In genomic region chr18:68944826-68945225, GRCh38 we compare ENCODE assay signal across 23 cellular contexts.
"Had no signal": no experiment of that assay in that cellular context is flagged by ENCODE, and none has a peak within 500 bp of the region (broad histone marks: within the 10 kb centered on the region; RNA-seq: fewer than 3 reads in every experiment).

No MANE protein-coding gene starts in this region.

- ATAC-seq: activated T-cell treated with anti-CD3 and anti-CD28 coated beads, Interleukin-2, amount 50 U/mL, for 4 hours; gastroesophageal sphincter; left lung; natural killer cell treated with Interleukin-12 subunit alpha and Interleukin-12 subunit beta and Interleukin-15 and Interleukin-18, amount 100 ng/mL, for 72 hours; pancreas; psoas muscle had no signal

- H3K27me3 ChIP-seq: esophagus muscularis mucosa, gastroesophageal sphincter, left lung, pancreas, vagina had no signal

- H3K36me3 Mint-ChIP-seq: activated naive CD8-positive, alpha-beta T cell treated with anti-CD3 and anti-CD28 coated beads, Interleukin-2, amount 10 ng/mL, durations not matched to agents 7 days and 5 days; natural killer cell treated with Interleukin-12 subunit alpha and Interleukin-12 subunit beta and Interleukin-15 and Interleukin-18, amount 100 ng/mL, for 72 hours; type B pancreatic cell had no signal

- H3K4me1 Mint-ChIP-seq: activated naive CD8-positive, alpha-beta T cell treated with anti-CD3 and anti-CD28 coated beads, Interleukin-2, amount 10 ng/mL, durations not matched to agents 7 days and 5 days had no signal

- H3K4me1 ChIP-seq: esophagus muscularis mucosa, gastroesophageal sphincter, left lung, pancreas, psoas muscle, vagina had no signal

- H3K4me3 Mint-ChIP-seq: activated naive CD8-positive, alpha-beta T cell treated with anti-CD3 and anti-CD28 coated beads, Interleukin-2, amount 10 ng/mL, durations not matched to agents 7 days and 5 days; activated T-cell treated with anti-CD3 and anti-CD28 coated beads, Interleukin-2, amount 50 U/mL, for 4 hours; dendritic cell treated with granulocyte-macrophage colony-stimulating factor and Interleukin-4, amounts not matched to agents 40 ng/mL and 50 ng/mL, for 4 days; natural killer cell treated with Interleukin-12 subunit alpha and Interleukin-12 subunit beta and Interleukin-15 and Interleukin-18, amount 100 ng/mL, for 72 hours; type B pancreatic cell had no signal

- H3K27me3 Mint-ChIP-seq: activated naive CD8-positive, alpha-beta T cell treated with anti-CD3 and anti-CD28 coated beads, Interleukin-2, amount 10 ng/mL, durations not matched to agents 7 days and 5 days; dendritic cell treated with granulocyte-macrophage colony-stimulating factor and Interleukin-4, amounts not matched to agents 40 ng/mL and 50 ng/mL, for 4 days; natural killer cell treated with Interleukin-12 subunit alpha and Interleukin-12 subunit beta and Interleukin-15 and Interleukin-18, amount 100 ng/mL, for 72 hours; type B pancreatic cell had no signal

- H3K9me3 Mint-ChIP-seq: activated naive CD8-positive, alpha-beta T cell treated with anti-CD3 and anti-CD28 coated beads, Interleukin-2, amount 10 ng/mL, durations not matched to agents 7 days and 5 days; activated T-cell treated with anti-CD3 and anti-CD28 coated beads, Interleukin-2, amount 50 U/mL, for 4 hours; activated T-helper 2 cell treated with anti-CD3 and anti-CD28 coated beads, Interferon-gamma antibody, Interleukin-2, Interleukin-4, amounts not matched to agents 10 μg/mL and 5 μg/mL and 100 μg/mL, durations not matched to agents 14 hours and 24 hours and 36 hours; dendritic cell treated with granulocyte-macrophage colony-stimulating factor and Interleukin-4, amounts not matched to agents 40 ng/mL and 50 ng/mL, for 4 days; natural killer cell treated with Interleukin-12 subunit alpha and Interleukin-12 subunit beta and Interleukin-15 and Interleukin-18, amount 100 ng/mL, for 72 hours; type B pancreatic cell had no signal

- DNase-seq: activated CD4-positive, alpha-beta T cell treated with anti-CD3 and anti-CD28 coated beads for 1 hour; activated CD8-positive, alpha-beta memory T cell treated with anti-CD3 and anti-CD28 coated beads, Interleukin-2, amount 50 U/mL, for 48 hours; activated naive CD4-positive, alpha-beta T cell; activated naive CD8-positive, alpha-beta T cell treated with anti-CD3 and anti-CD28 coated beads, Interleukin-2, amount 10 ng/mL, durations not matched to agents 7 days and 5 days; activated T-cell treated with anti-CD3 and anti-CD28 coated beads, Interleukin-2, amount 50 U/mL, for 4 hours; amniotic stem cell; effector CD4-positive, alpha-beta T cell; left lung; mammary epithelial cell; pancreas; psoas muscle; right cardiac atrium; stimulated activated CD4-positive, alpha-beta T cell treated with anti-CD3 and anti-CD28 coated beads, Interleukin-4, amount 100 ng/mL, for 24 hours; stimulated activated naive CD4-positive, alpha-beta T cell treated with Interleukin-2 at 50 U/mL for 16 hours had no signal

- H3K4me3 ChIP-seq: esophagus muscularis mucosa, gastroesophageal sphincter, left lung, pancreas, psoas muscle, thoracic aorta, vagina had no signal

- H3K27ac Mint-ChIP-seq: activated naive CD8-positive, alpha-beta T cell treated with anti-CD3 and anti-CD28 coated beads, Interleukin-2, amount 10 ng/mL, durations not matched to agents 7 days and 5 days; activated T-helper 2 cell treated with anti-CD3 and anti-CD28 coated beads, Interferon-gamma antibody, Interleukin-2, Interleukin-4, amounts not matched to agents 10 μg/mL and 5 μg/mL and 100 μg/mL, durations not matched to agents 14 hours and 24 hours and 36 hours; dendritic cell treated with granulocyte-macrophage colony-stimulating factor and Interleukin-4, amounts not matched to agents 40 ng/mL and 50 ng/mL, for 4 days; natural killer cell treated with Interleukin-12 subunit alpha and Interleukin-12 subunit beta and Interleukin-15 and Interleukin-18, amount 100 ng/mL, for 72 hours; type B pancreatic cell had no signal

- H3K27ac ChIP-seq: esophagus muscularis mucosa, gastroesophageal sphincter, left lung, pancreas, psoas muscle, thoracic aorta, vagina, VCaP had no signal

- H3K9me3 ChIP-seq: esophagus muscularis mucosa, gastroesophageal sphincter, left lung, pancreas, psoas muscle, thoracic aorta, vagina had no signal

- H3K36me3 ChIP-seq: esophagus muscularis mucosa, gastroesophageal sphincter, left lung, pancreas, thoracic aorta, vagina had no signal
